Comparison of ENCODE assay signal across 12 cellular contexts in genomic region chr11:30310623-30311022, GRCh38. TPM values are rescaled to one million over a fixed set of nuclear protein-coding genes. Genes with fewer than 3 reads are reported as not detected.
DNase-seq lines count a peak whose midpoint lies in the region; ATAC-seq and TF ChIP-seq lines count a peak whose summit lies in the region.
"Had no signal": no experiment of that assay in that cellular context is flagged by ENCODE, and none has a peak within 500 bp of the region (broad histone marks: within the 10 kb centered on the region; RNA-seq: fewer than 3 reads in every experiment).

No MANE protein-coding gene starts in this region.

- no peaks in the 10 kb centered on the region for H3K9me3 ChIP-seq in psoas muscle
- H3K9me3 ChIP-seq: testis had no signal

- no peak overlapping the region for H3K27ac ChIP-seq in substantia nigra (ENCODE audit: low read depth, low read length, poor library complexity, severe bottlenecking)
- no peak overlapping the region for H3K27ac ChIP-seq in psoas muscle
- H3K27ac ChIP-seq: testis had no signal

- 82 to 91% (median 88%) methylated on average over 1 of the region's 1 CpG for WGBS in psoas muscle, 3 donors

- H3K27me3 ChIP-seq in psoas muscle (ENCODE audit: insufficient read depth in 3 of 3, low read length in 2 of 3) = peaks cover 0 to 9% (median 4%) of the 10 kb centered on the region in 3 donors
- H3K27me3 ChIP-seq: testis had no signal

- no peaks in the 10 kb centered on the region for H3K36me3 ChIP-seq in psoas muscle (ENCODE audit: insufficient read depth in 1 of 2, low read depth in 1 of 2)

- intact Hi-C loops in psoas muscle (cut with DNase I) = no loop called here

- TF ChIP-seq CTCF in psoas muscle (IDR thresholded peaks at IDR 0.05) = no peak

- ATAC-seq in GM18511 (IDR thresholded peaks at IDR 0.05; ENCODE audit: unreplicated experiment) (peak; percentile 89), GM21360 (IDR thresholded peaks at IDR 0.05; ENCODE audit: unreplicated experiment) (peak; percentile 96), HG02938 (IDR thresholded peaks at IDR 0.05; ENCODE audit: unreplicated experiment) (peak; percentile 99), HG03521 (IDR thresholded peaks at IDR 0.05; ENCODE audit: unreplicated experiment) (peak; percentile 92), psoas muscle (no peak)
- ATAC-seq: activated CD8-positive, alpha-beta T cell treated with anti-CD3 and anti-CD28 coated beads for 36 hours; activated naive CD4-positive, alpha-beta T cell treated with anti-CD3 and anti-CD28 coated beads, Interleukin-2, amount 50 U/mL, for 72 hours had no signal

- no peaks in the 10 kb centered on the region for H3K4me1 ChIP-seq in psoas muscle
- H3K4me1 ChIP-seq: testis had no signal

- no peak for DNase-seq in substantia nigra (lab: John Stamatoyannopoulos, UW)
- no peak for DNase-seq in NCI-H446 treated with DMSO at 0.1 percent for 48 hours (lab: John Stamatoyannopoulos, UW)
- no peak for DNase-seq in psoas muscle
- no peak for DNase-seq in activated naive CD4-positive, alpha-beta T cell treated with Interleukin-2 at 50 U/mL for 16 hours
- DNase-seq: activated CD8-positive, alpha-beta T cell treated with anti-CD3 and anti-CD28 coated beads for 36 hours; NCI-H1092; testis had no signal

- H3K4me3 ChIP-seq in psoas muscle = no peak overlapping the region
- H3K4me3 ChIP-seq: testis had no signal

RNA-seq across cellular contexts. Expression of gene ARL14EP, which starts 12.3 kb away (rescaled TPM):
- 10 to 100 TPM; 23.4 to 27.4 (median 26.5) TPM for total RNA-seq in psoas muscle
- polyA plus RNA-seq in psoas muscle = 10 to 100 TPM in 2 of 3 donors, 1 to 10 TPM in 1; 8.1 to 21.8 (median 14.3) TPM

Comparison
In these comparisons a context has a peak if more than half of its experiments do, and no peak if none do; other contexts are left out.
1. ATAC-seq: peak in GM18511 (single experiment), GM21360 (single experiment), HG02938 (single experiment) and HG03521 (single experiment); none in psoas muscle (0 of 4).